In genomic region chr4:36310793-36311192, GRCh38 we compare ENCODE assay signal across 9 cellular contexts. TPM values are rescaled to one million over a fixed set of nuclear protein-coding genes. Genes with fewer than 3 reads are reported as not detected.
DNase-seq lines count a peak whose midpoint lies in the region; ATAC-seq, FAIRE-seq and TF ChIP-seq lines count a peak whose summit lies in the region.
"Had no signal": no experiment of that assay in that cellular context is flagged by ENCODE, and none has a peak within 500 bp of the region (broad histone marks: within the 10 kb centered on the region; RNA-seq: fewer than 3 reads in every experiment).

No MANE protein-coding gene starts in this region.

- no TSS peak for BruUV-seq in GM12878 (replicated peaks; lab: Mats Ljungman, UMichigan)

- TF ChIP-seq CTCF in GM12878 (IDR thresholded peaks at IDR 0.05 in 2 of 3, conservative IDR thresholded peaks at IDR 0.05 in 1 of 3; ENCODE audit: control insufficient read depth in 2 of 3, extremely low read depth in 1 of 3, insufficient read depth in 1 of 3, low read depth in 3 of 3, low read length in 3 of 3) (no peak), omental fat pad (IDR thresholded peaks at IDR 0.05) (no peak)

- POLR2A ChIA-PET in GM12878 (lab: Charles Lee) = interaction anchor here (1.0 to 1.2 kb wide), 2 partner anchors 9 to 18 kb away, joined by 3 to 5 read pairs; no protein-coding TSS in a partner anchor

- in situ Hi-C loops in GM12878 (cut with MboI) = no loop called here

- peak overlapping the region; percentile 99 for H3K27ac ChIP-seq in BLaER1
- H3K27ac ChIP-seq in GM12878 (ENCODE audit: control insufficient read depth, insufficient read depth) = peak overlapping the region; percentile 13

- ATAC-seq in GM19463 (IDR thresholded peaks at IDR 0.05; ENCODE audit: unreplicated experiment) (peak; percentile 58), HG03571 (IDR thresholded peaks at IDR 0.05; ENCODE audit: unreplicated experiment) (peak; percentile 88), GM12878 (peak; percentile 70), omental fat pad (ENCODE audit: low FRiP score) (no peak)

- no peak for TF ChIP-seq POLR2A in GM12878 (IDR thresholded peaks at IDR 0.05; ENCODE audit: low read depth, low read length)

- H3K9ac ChIP-seq in BLaER1 (peak overlapping the region; percentile 86), GM12878 (ENCODE audit: control insufficient read depth, insufficient read depth, low read length) (peak overlapping the region; percentile 26; the same call in 1 of the 2 replicates)

- RAD21 ChIA-PET in GM12878 (lab: Charles Lee; ENCODE audit: unreplicated experiment) = interaction anchor here (0.8 kb wide), 1 partner anchor 89 kb away, joined by 3 read pairs; no protein-coding TSS in a partner anchor

- H3K4me1 ChIP-seq in BLaER1 = peaks cover 85% of the 10 kb centered on the region
- peaks cover 9% of the 10 kb centered on the region for H3K4me1 ChIP-seq in GM12878 (ENCODE audit: control insufficient read depth, insufficient read depth, low read length)

- TF ChIP-seq RAD21 in GM12878 (IDR thresholded peaks at IDR 0.05; ENCODE audit: insufficient read depth, low read depth, low read length) = no peak

- FAIRE-seq in GM12878 (lab: Jason Lieb, UNC) = peak; percentile 92

- WGBS in GM12878 (ENCODE audit: insufficient coverage, insufficient replicate concordance, low lambda C conversion rate, missing lambda C conversion rate) = 17% methylated on average over 8 of the region's 8 CpGs

- H3K27me3 ChIP-seq in BLaER1 (no peaks in the 10 kb centered on the region), GM12878 (replicated peaks in 1 of 2; ENCODE audit: control insufficient read depth in 2 of 2, insufficient read depth in 2 of 2, low read length in 1 of 2) (no peaks in the 10 kb centered on the region)

- no peak for TF ChIP-seq EP300 in GM12878 (IDR thresholded peaks at IDR 0.05; ENCODE audit: borderline replicate concordance in 1 of 2, control insufficient read depth in 1 of 2, low read depth in 2 of 2, low read length in 2 of 2)

- H4K20me1 ChIP-seq in BLaER1 = no peaks in the 10 kb centered on the region
- no peaks in the 10 kb centered on the region for H4K20me1 ChIP-seq in GM12878 (ENCODE audit: control insufficient read depth, insufficient read depth)

- intact Hi-C loops in GM12878 (cut with micrococcal nuclease; ENCODE audit: unreplicated experiment) = no loop called here

- H3K9me3 ChIP-seq in BLaER1 (peaks cover 4% of the 10 kb centered on the region), GM12878 (replicated peaks; ENCODE audit: control insufficient read depth, insufficient read depth, low read length) (no peaks in the 10 kb centered on the region; the same call in 2 of the 3 replicates)

- H3K79me2 ChIP-seq in GM12878 (ENCODE audit: control insufficient read depth, insufficient read depth, low read length) = no peaks in the 10 kb centered on the region

- H3K36me3 ChIP-seq in BLaER1 = no peaks in the 10 kb centered on the region
- H3K36me3 ChIP-seq in GM12878 (ENCODE audit: control insufficient read depth in 2 of 2, insufficient read depth in 2 of 2, low read length in 1 of 2) = no peaks in the 10 kb centered on the region

- peak overlapping the region; percentile 62 for H2AFZ ChIP-seq in GM12878 (ENCODE audit: control insufficient read depth, low read depth, low read length)

- H3K4me3 ChIP-seq in BLaER1 (peak overlapping the region; percentile 55), GM12878 (no peak overlapping the region)

- CTCF ChIA-PET in GM12878 (lab: Yijun Ruan, JAX) = interaction anchor here (0.6 to 1.3 kb wide), 2 partner anchors 66 to 271 kb away, joined by 3 to 4 read pairs; partner anchors contain the start of gene ARAP2

- SMC1A ChIA-PET in GM12878 (lab: Charles Lee; ENCODE audit: uncharacterized antibody, unreplicated experiment) = interaction anchor here (0.7 to 1.8 kb wide), 6 partner anchors 9 to 56 kb away, joined by 3 to 7 read pairs (median 4); no protein-coding TSS in a partner anchor

- H3K4me2 ChIP-seq in BLaER1 = peak overlapping the region; percentile 89
- peak overlapping the region; percentile 83 for H3K4me2 ChIP-seq in GM12878 (ENCODE audit: control insufficient read depth, insufficient read depth)

- no peak for DNase-seq in GM12878 (ENCODE audit: low read depth, low spot score)
- DNase-seq in hepatic stellate cell (ENCODE audit: low spot score) = no peak
- no peak for DNase-seq in omental fat pad (ENCODE audit: low spot score)
- DNase-seq in activated CD4-positive, CD25-positive, alpha-beta regulatory T cell treated with anti-CD3 and anti-CD28 coated beads, Interleukin-2, amount 50 U/mL, for 72 hours = no peak
- no peak for DNase-seq in inferior parietal cortex (ENCODE audit: extremely low spot score)

TF ChIP-seq in GM12878, 131 proteins besides CTCF, POLR2A, EP300 and RAD21 (continues in another document):
- no peak for TF ChIP-seq ZBTB4 (CRISPR knock-in tag; IDR thresholded peaks at IDR 0.05)
- peak; percentile 30; the same call in 1 of the 2 replicates for TF ChIP-seq MTA3 (IDR thresholded peaks at IDR 0.05; ENCODE audit: borderline replicate concordance, low read length)
- 0 out of 2 replicates have a peak, but pooled peaks have one; percentile 34 for TF ChIP-seq PML (IDR thresholded peaks at IDR 0.05; ENCODE audit: low read length)
- TF ChIP-seq NFIC (IDR thresholded peaks at IDR 0.05; ENCODE audit: low read depth, low read length) = 0 out of 2 replicates have a peak, but pooled peaks have one; percentile 49
- peak; percentile 58; the same call in 1 of the 2 replicates for TF ChIP-seq YY1 (IDR thresholded peaks at IDR 0.05; ENCODE audit: low read depth, low read length)
- TF ChIP-seq NR2C2 (IDR thresholded peaks at IDR 0.05; ENCODE audit: borderline replicate concordance, control insufficient read depth, insufficient read length, low read depth) = no peak
- TF ChIP-seq ETV6 (conservative IDR thresholded peaks at IDR 0.05 in 1 of 2, IDR thresholded peaks at IDR 0.05 in 1 of 2; ENCODE audit: borderline replicate concordance in 1 of 2, low read depth in 1 of 2) = peak in 1 of 2 experiments; percentile 94; a peak in 2 of 4 replicates
- TF ChIP-seq BCL11A (IDR thresholded peaks at IDR 0.05; ENCODE audit: low read depth, low read length) = no peak
- peak; percentile 84 for TF ChIP-seq EED (IDR thresholded peaks at IDR 0.05; ENCODE audit: low read depth)
- no peak for TF ChIP-seq TAF1 (IDR thresholded peaks at IDR 0.05; ENCODE audit: borderline replicate concordance, low read depth, low read length)

RNA-seq across cellular contexts. Expression of gene DTHD1, which starts 29.4 kb away (rescaled TPM):
- 0.24 and 0.31 TPM in 2 replicates for total RNA-seq in GM12878 (2013; cell fraction: nucleolus; rRNA removed)
- 1.3 TPM in 2 replicates for total RNA-seq in GM12878 (2014; rRNA removed)
- total RNA-seq in GM12878 (2014; rRNA removed; fragmentation: Illumina TruSeq; extraction: Trizol) = 1.7 and 1.8 TPM in 2 replicates
- 2.0 and 2.1 TPM in 2 replicates for total RNA-seq in GM12878 (2021)
- polyA plus RNA-seq in GM12878 (2011; ENCODE audit: low read depth) = 0.28 TPM
- 0.05 and 0.19 TPM in 2 replicates for polyA plus RNA-seq in GM12878 (2011; rRNA removed)
- polyA plus RNA-seq in GM12878 (2011; cell fraction: cytosol; rRNA removed) = 0.03 TPM in 2 replicates
- polyA plus RNA-seq in GM12878 (2011; cell fraction: nucleus; rRNA removed) = 0.06 and 0.10 TPM in 2 replicates
- polyA plus RNA-seq in GM12878 (2012) = 0.38 and 0.98 TPM in 2 replicates
- 2.8 and 4.6 TPM in 2 replicates for polyA plus RNA-seq in GM12878 (2014; fragmentation: Illumina TruSeq; extraction: Trizol)
- polyA plus RNA-seq in GM12878 (2014; fragmentation: Nextera tagmentation; extraction: Ambion mirVana) = 1 to 10 TPM; 1.2 to 1.5 TPM
- polyA plus RNA-seq in GM12878 (2014; rRNA removed) = 1.1 and 2.2 TPM in 2 replicates
- 1 to 10 TPM; 1.1 to 1.3 TPM for polyA plus RNA-seq in GM12878 (2016; fragmentation: Nextera tagmentation; extraction: Ambion mirVana)
- polyA minus RNA-seq in GM12878 (2011; rRNA and poly(A)+ RNA removed) = not detected in 2 replicates
- not detected in 2 replicates for polyA minus RNA-seq in GM12878 (2011; cell fraction: cytosol; rRNA and poly(A)+ RNA removed)
- 0.19 TPM in 1 of 2 replicates, not detected in the other for polyA minus RNA-seq in GM12878 (2011; cell fraction: nucleus; rRNA and poly(A)+ RNA removed)
- 1 to 10 TPM in 3 of 4 donors, under 1 TPM in 1; 0.84 to 3.0 (median 1.2) TPM for total RNA-seq in omental fat pad
- total RNA-seq: fibroblast of lung had no signal
- polyA plus RNA-seq: fibroblast of lung had no signal
